In genomic region chr5:84113246-84114118, GRCh38 we compare ENCODE assay signal across 16 cellular contexts.
A peak's percentile ranks its signal among the peaks of the same experiment; 100 is the strongest.
DNase-seq lines count a peak whose midpoint lies in the region; ATAC-seq, FAIRE-seq and TF ChIP-seq lines count a peak whose summit lies in the region.
"Had no signal": no experiment of that assay in that cellular context is flagged by ENCODE, and none has a peak within 500 bp of the region (broad histone marks: within the 10 kb centered on the region; RNA-seq: fewer than 3 reads in every experiment).

No MANE protein-coding gene starts in this region.

- H2BK120ac ChIP-seq in mesenchymal stem cell (ENCODE audit: low read depth, low read length) = no peak overlapping the region

- H3K4me1 Mint-ChIP-seq in activated naive CD4-positive, alpha-beta T cell treated with anti-CD3 and anti-CD28 coated beads, Interleukin-2, amount 10 ng/mL, durations not matched to agents 7 days and 5 days = no peaks in the 10 kb centered on the region
- H3K4me1 Mint-ChIP-seq: activated CD8-positive, alpha-beta memory T cell treated with anti-CD3 and anti-CD28 coated beads, Interleukin-2, amount 10 ng/mL, durations not matched to agents 7 days and 5 days; activated naive CD8-positive, alpha-beta T cell treated with anti-CD3 and anti-CD28 coated beads, Interleukin-2, amount 50 U/mL, for 24 hours; naive thymus-derived CD4-positive, alpha-beta T cell; T-helper 17 cell had no signal

- no peaks in the 10 kb centered on the region for H3K9me3 Mint-ChIP-seq in activated naive CD4-positive, alpha-beta T cell treated with anti-CD3 and anti-CD28 coated beads, Interleukin-2, amount 10 ng/mL, durations not matched to agents 7 days and 5 days
- H3K9me3 Mint-ChIP-seq: activated naive CD8-positive, alpha-beta T cell treated with anti-CD3 and anti-CD28 coated beads, Interleukin-2, amount 50 U/mL, for 24 hours had no signal

- no peak overlapping the region for H2AFZ ChIP-seq in mesenchymal stem cell (ENCODE audit: low read depth, low read length)

- no peaks in the 10 kb centered on the region for H3K27me3 Mint-ChIP-seq in activated naive CD4-positive, alpha-beta T cell treated with anti-CD3 and anti-CD28 coated beads, Interleukin-2, amount 10 ng/mL, durations not matched to agents 7 days and 5 days
- H3K27me3 Mint-ChIP-seq: activated CD8-positive, alpha-beta memory T cell treated with anti-CD3 and anti-CD28 coated beads, Interleukin-2, amount 10 ng/mL, durations not matched to agents 7 days and 5 days; activated naive CD8-positive, alpha-beta T cell treated with anti-CD3 and anti-CD28 coated beads, Interleukin-2, amount 50 U/mL, for 24 hours; naive thymus-derived CD4-positive, alpha-beta T cell; T-helper 17 cell had no signal

- DNase-seq in H54 (ENCODE audit: insufficient read length, low spot score) = peak; percentile 16
- peak; percentile 82 for DNase-seq in NCI-H2227 treated with DMSO at 0.1 percent for 48 hours (lab: John Stamatoyannopoulos, UW)
- DNase-seq in brain microvascular endothelial cell = peak; percentile 23
- DNase-seq in mesenchymal stem cell = peak; percentile 10
- DNase-seq in activated naive CD4-positive, alpha-beta T cell treated with anti-CD3 and anti-CD28 coated beads, Interleukin-2, amount 10 ng/mL, durations not matched to agents 7 days and 5 days = no peak
- DNase-seq in T-helper 2 cell = no peak
- DNase-seq: activated CD8-positive, alpha-beta memory T cell treated with anti-CD3 and anti-CD28 coated beads, Interleukin-2, amount 10 ng/mL, durations not matched to agents 7 days and 5 days; activated naive CD8-positive, alpha-beta T cell treated with anti-CD3 and anti-CD28 coated beads, Interleukin-2, amount 50 U/mL, for 24 hours; KBM-7; naive thymus-derived CD4-positive, alpha-beta T cell; spleen; T-helper 17 cell had no signal

- H3K4me2 ChIP-seq in mesenchymal stem cell (ENCODE audit: low read length, poor library complexity, severe bottlenecking) = no peak overlapping the region

- no peak overlapping the region for H3K27ac Mint-ChIP-seq in activated naive CD4-positive, alpha-beta T cell treated with anti-CD3 and anti-CD28 coated beads, Interleukin-2, amount 10 ng/mL, durations not matched to agents 7 days and 5 days
- H3K27ac Mint-ChIP-seq: activated CD8-positive, alpha-beta memory T cell treated with anti-CD3 and anti-CD28 coated beads, Interleukin-2, amount 10 ng/mL, durations not matched to agents 7 days and 5 days; activated naive CD8-positive, alpha-beta T cell treated with anti-CD3 and anti-CD28 coated beads, Interleukin-2, amount 50 U/mL, for 24 hours; naive thymus-derived CD4-positive, alpha-beta T cell; T-helper 17 cell had no signal

- 92% methylated on average over 6 of the region's 7 CpGs for WGBS in mesenchymal stem cell

- no peak for TF ChIP-seq CTCF in brain microvascular endothelial cell (IDR thresholded peaks at IDR 0.05; ENCODE audit: low read depth, low read length, missing control alignments)

- ATAC-seq in GM21390 (IDR thresholded peaks at IDR 0.05; ENCODE audit: unreplicated experiment) (no peak), HG03025 (IDR thresholded peaks at IDR 0.05; ENCODE audit: low FRiP score, unreplicated experiment) (no peak)
- ATAC-seq: activated CD8-positive, alpha-beta memory T cell treated with anti-CD3 and anti-CD28 coated beads, Interleukin-2, amount 10 ng/mL, durations not matched to agents 7 days and 5 days; activated naive CD8-positive, alpha-beta T cell treated with anti-CD3 and anti-CD28 coated beads, Interleukin-2, amount 50 U/mL, for 24 hours; naive thymus-derived CD4-positive, alpha-beta T cell; T-helper 17 cell had no signal

- H3K4me3 Mint-ChIP-seq in activated naive CD4-positive, alpha-beta T cell treated with anti-CD3 and anti-CD28 coated beads, Interleukin-2, amount 10 ng/mL, durations not matched to agents 7 days and 5 days = no peak overlapping the region
- H3K4me3 Mint-ChIP-seq: activated CD8-positive, alpha-beta memory T cell treated with anti-CD3 and anti-CD28 coated beads, Interleukin-2, amount 10 ng/mL, durations not matched to agents 7 days and 5 days; activated naive CD8-positive, alpha-beta T cell treated with anti-CD3 and anti-CD28 coated beads, Interleukin-2, amount 50 U/mL, for 24 hours; naive thymus-derived CD4-positive, alpha-beta T cell; T-helper 17 cell had no signal

- no peak overlapping the region for H3K4ac ChIP-seq in mesenchymal stem cell (ENCODE audit: low read depth in 1 of 2, low read length in 2 of 2)

- H3K36me3 Mint-ChIP-seq in activated naive CD4-positive, alpha-beta T cell treated with anti-CD3 and anti-CD28 coated beads, Interleukin-2, amount 10 ng/mL, durations not matched to agents 7 days and 5 days = no peaks in the 10 kb centered on the region
- H3K36me3 Mint-ChIP-seq: activated CD8-positive, alpha-beta memory T cell treated with anti-CD3 and anti-CD28 coated beads, Interleukin-2, amount 10 ng/mL, durations not matched to agents 7 days and 5 days; naive thymus-derived CD4-positive, alpha-beta T cell had no signal

- peaks cover 9% of the 10 kb centered on the region for H3K79me1 ChIP-seq in mesenchymal stem cell (replicated peaks; ENCODE audit: low read length, poor library complexity, severe bottlenecking)

- CTCF ChIA-PET in activated naive CD4-positive, alpha-beta T cell treated with anti-CD3 and anti-CD28 coated beads, Interleukin-2, amount 10 ng/mL, durations not matched to agents 7 days and 5 days (lab: Charles Lee) = no interaction called here

- in situ Hi-C loops in brain microvascular endothelial cell (cut with HindIII; ENCODE audit: low pct_ligation_motif_present, low sequenced_read_pairs) = no loop called here

- no peak overlapping the region for H4K91ac ChIP-seq in mesenchymal stem cell (ENCODE audit: low read length)

- H4K8ac ChIP-seq in mesenchymal stem cell (ENCODE audit: low read length) = no peak overlapping the region

- no peak overlapping the region for H2AK5ac ChIP-seq in mesenchymal stem cell (ENCODE audit: low read length, severe bottlenecking)

- no peak overlapping the region for H2BK15ac ChIP-seq in mesenchymal stem cell (ENCODE audit: low read depth, poor library complexity, severe bottlenecking)

- H3K9ac ChIP-seq in mesenchymal stem cell (ENCODE audit: low read length) = no peak overlapping the region

- no peak overlapping the region for H2BK5ac ChIP-seq in mesenchymal stem cell (ENCODE audit: low read depth, low read length, poor library complexity, severe bottlenecking)

- H3K14ac ChIP-seq in mesenchymal stem cell (ENCODE audit: low read length in 2 of 2) = no peak overlapping the region

- peaks cover 2% of the 10 kb centered on the region for H3K4me1 ChIP-seq in mesenchymal stem cell (ENCODE audit: control insufficient read depth, insufficient read depth, low read depth, low read length)
- H3K4me1 ChIP-seq: Caco-2, spleen had no signal

- H3K18ac ChIP-seq in mesenchymal stem cell (ENCODE audit: low read depth in 1 of 2, low read length in 2 of 2) = no peak overlapping the region

- H3K27me3 ChIP-seq in brain microvascular endothelial cell (replicated peaks) (no peaks in the 10 kb centered on the region), mesenchymal stem cell (ENCODE audit: control insufficient read depth in 1 of 2, insufficient read depth in 1 of 2, low read length in 2 of 2) (no peaks in the 10 kb centered on the region)
- H3K27me3 ChIP-seq: spleen had no signal

- H3K9me3 ChIP-seq in mesenchymal stem cell (ENCODE audit: control insufficient read depth, low read length) = no peaks in the 10 kb centered on the region
- H3K9me3 ChIP-seq: spleen had no signal

- FAIRE-seq in H54 (lab: Jason Lieb, UNC) = peak; percentile 96
- FAIRE-seq: GM18507 had no signal

- TF ChIP-seq POLR2A in H54 (IDR thresholded peaks at IDR 0.05; ENCODE audit: low read depth, low read length) = no peak

- H3K27ac ChIP-seq in brain microvascular endothelial cell = no peak overlapping the region
- H3K27ac ChIP-seq in mesenchymal stem cell (ENCODE audit: low read length, poor library complexity, severe bottlenecking) = peak overlapping the region; percentile 60
- H3K27ac ChIP-seq: spleen had no signal

- H3K36me3 ChIP-seq in brain microvascular endothelial cell (replicated peaks) = no peaks in the 10 kb centered on the region
- no peaks in the 10 kb centered on the region for H3K36me3 ChIP-seq in mesenchymal stem cell (ENCODE audit: control insufficient read depth in 1 of 2, insufficient read depth in 2 of 2, low read depth in 1 of 2, low read length in 2 of 2)
- H3K36me3 ChIP-seq: spleen had no signal

- no peak overlapping the region for H2BK12ac ChIP-seq in mesenchymal stem cell (ENCODE audit: low read length in 2 of 2)

- H3K4me3 ChIP-seq in brain microvascular endothelial cell (ENCODE audit: low read depth, low read length) (no peak overlapping the region), mesenchymal stem cell (ENCODE audit: insufficient read depth in 1 of 2, low read depth in 1 of 2, low read length in 2 of 2) (no peak overlapping the region)
- H3K4me3 ChIP-seq: spleen had no signal

- H3K23ac ChIP-seq in mesenchymal stem cell (ENCODE audit: low read length in 2 of 2) = no peak overlapping the region

Comparison
In these comparisons a context has a peak if more than half of its experiments do, and no peak if none do; other contexts are left out.
1. DNase-seq: peak in H54 (single experiment), NCI-H2227 treated with DMSO at 0.1 percent for 48 hours (single experiment), brain microvascular endothelial cell (single experiment) and mesenchymal stem cell (single experiment); none in activated naive CD4-positive, alpha-beta T cell treated with anti-CD3 and anti-CD28 coated beads, Interleukin-2, amount 10 ng/mL, durations not matched to agents 7 days and 5 days (single experiment) and T-helper 2 cell (0 of 5).